16 cellular contexts compared by ENCODE assay signal in the genomic region with DNA sequence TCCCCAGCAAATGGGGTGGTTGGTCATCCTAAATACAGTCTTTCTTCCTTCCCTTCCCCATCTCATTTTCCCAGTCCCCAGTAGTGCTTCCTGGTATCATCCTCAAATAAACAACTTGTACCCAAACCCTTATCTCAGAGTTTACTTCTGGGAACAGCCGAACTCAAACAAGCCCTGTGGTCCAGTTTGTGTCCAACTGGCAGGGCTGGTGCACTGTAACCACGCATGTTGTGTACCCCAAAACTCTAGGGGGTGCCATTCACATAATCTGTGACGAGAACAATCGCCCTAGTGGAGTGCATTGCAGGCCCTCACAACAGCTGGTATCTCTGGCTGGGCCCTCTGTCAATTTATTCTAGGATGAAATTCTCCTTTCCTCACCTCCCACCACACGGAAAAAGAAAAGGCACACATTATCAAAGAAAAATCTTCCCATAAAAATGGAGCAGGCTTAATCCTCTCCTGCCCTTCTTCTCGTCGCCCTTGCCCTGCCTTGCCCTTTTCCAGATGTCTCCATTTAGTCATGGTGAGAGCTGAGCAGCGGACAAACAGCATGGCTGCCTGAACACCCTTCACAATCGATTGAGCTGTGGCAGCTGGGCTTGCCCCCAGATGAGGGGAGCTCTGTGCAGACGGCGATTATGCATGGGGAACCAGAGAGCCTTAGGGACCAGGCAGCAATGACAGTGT.
A peak's percentile ranks its signal among the peaks of the same experiment; 100 is the strongest.
DNase-seq lines count a peak whose midpoint lies in the region; ATAC-seq and TF ChIP-seq lines count a peak whose summit lies in the region.
"Had no signal": no experiment of that assay in that cellular context is flagged by ENCODE, and none has a peak within 500 bp of the region (broad histone marks: within the 10 kb centered on the region; RNA-seq: fewer than 3 reads in every experiment).

No MANE protein-coding gene starts in this region.

- H3K9me3 Mint-ChIP-seq in CD4-positive, alpha-beta memory T cell = no peaks in the 10 kb centered on the region
- H3K9me3 Mint-ChIP-seq in stimulated activated memory B cell treated with anti-CD40 and anti-IgM and Interleukin-4, amounts not matched to agents 10 μg/mL and 1 μg/mL and 100 μg/mL, for 72 hours = no peaks in the 10 kb centered on the region
- H3K9me3 Mint-ChIP-seq: CD8-positive, alpha-beta memory T cell had no signal

- no peak overlapping the region for H3K4me3 ChIP-seq in BE2C (ENCODE audit: low read depth, low read length)
- no peak overlapping the region for H3K4me3 ChIP-seq in foreskin fibroblast (ENCODE audit: low read depth in 1 of 2, low read length in 2 of 2)
- no peak overlapping the region for H3K4me3 ChIP-seq in neuron (ENCODE audit: low read length)
- H3K4me3 ChIP-seq in CD4-positive, alpha-beta memory T cell (ENCODE audit: low read length in 2 of 2) = no peak overlapping the region
- H3K4me3 ChIP-seq: Peyer's patch had no signal

- TF ChIP-seq CTCF in BE2C (IDR thresholded peaks at IDR 0.05; ENCODE audit: low read depth, low read length) = no peak
- TF ChIP-seq CTCF in foreskin fibroblast (IDR thresholded peaks at IDR 0.05; ENCODE audit: low read depth, low read length) = no peak

- H3K36me3 ChIP-seq in BE2C (no peaks in the 10 kb centered on the region), neuron (ENCODE audit: insufficient read depth, low read length) (no peaks in the 10 kb centered on the region)
- no peaks in the 10 kb centered on the region for H3K36me3 ChIP-seq in CD4-positive, alpha-beta memory T cell (ENCODE audit: insufficient read depth, low read length)
- H3K36me3 ChIP-seq: Peyer's patch had no signal

- H3K27me3 ChIP-seq in BE2C (no peaks in the 10 kb centered on the region), neuron (ENCODE audit: insufficient read depth, low read length) (peaks cover 2% of the 10 kb centered on the region)
- no peaks in the 10 kb centered on the region for H3K27me3 ChIP-seq in CD4-positive, alpha-beta memory T cell (ENCODE audit: insufficient read depth, low read length)
- H3K27me3 ChIP-seq: Peyer's patch had no signal

- H3K4me3 Mint-ChIP-seq in CD4-positive, alpha-beta memory T cell = no peak overlapping the region
- no peak overlapping the region for H3K4me3 Mint-ChIP-seq in stimulated activated memory B cell treated with anti-CD40 and anti-IgM and Interleukin-4, amounts not matched to agents 10 μg/mL and 1 μg/mL and 100 μg/mL, for 72 hours
- H3K4me3 Mint-ChIP-seq: CD8-positive, alpha-beta memory T cell had no signal

- POLR2A ChIA-PET in CD4-positive, alpha-beta memory T cell (lab: Charles Lee; ENCODE audit: partially characterized antibody) = no interaction called here

- no peak for ATAC-seq in stimulated activated memory B cell treated with anti-CD40 and anti-IgM and Interleukin-4, amounts not matched to agents 10 μg/mL and 1 μg/mL and 100 μg/mL, for 72 hours

- H3K36me3 Mint-ChIP-seq in CD4-positive, alpha-beta memory T cell = no peaks in the 10 kb centered on the region
- no peaks in the 10 kb centered on the region for H3K36me3 Mint-ChIP-seq in stimulated activated memory B cell treated with anti-CD40 and anti-IgM and Interleukin-4, amounts not matched to agents 10 μg/mL and 1 μg/mL and 100 μg/mL, for 72 hours
- H3K36me3 Mint-ChIP-seq: CD8-positive, alpha-beta memory T cell had no signal

- DNase-seq in BE2C = peak; percentile 15
- peak; percentile 90 for DNase-seq in NCI-H82 (lab: John Stamatoyannopoulos, UW)
- peak; percentile 11 to 61 for DNase-seq in foreskin fibroblast
- DNase-seq in CD4-positive, alpha-beta memory T cell = no peak
- no peak for DNase-seq in NOMO-1 (lab: John Stamatoyannopoulos, UW; ENCODE audit: unreplicated experiment in 2 of 2)
- DNase-seq in NCI-H510A (lab: John Stamatoyannopoulos, UW) = no peak
- DNase-seq: ACHN; CD8-positive, alpha-beta memory T cell; KG1; NCI-H1092; NCI-H1694 treated with DMSO at 0.1 percent for 48 hours; NCI-H69; Peyer's patch; SIG-M5 had no signal

- intact Hi-C loops in CD4-positive, alpha-beta memory T cell (cut with micrococcal nuclease) = no loop called here

- no peak overlapping the region for H3K27ac Mint-ChIP-seq in CD4-positive, alpha-beta memory T cell
- no peak overlapping the region for H3K27ac Mint-ChIP-seq in stimulated activated memory B cell treated with anti-CD40 and anti-IgM and Interleukin-4, amounts not matched to agents 10 μg/mL and 1 μg/mL and 100 μg/mL, for 72 hours
- H3K27ac Mint-ChIP-seq: CD8-positive, alpha-beta memory T cell had no signal

- CTCF ChIA-PET in CD4-positive, alpha-beta memory T cell (lab: Charles Lee; ENCODE audit: partially characterized antibody) = interaction anchor here (2.1 kb wide), 1 partner anchor 13 kb away, joined by 5 read pairs; no protein-coding TSS in a partner anchor

- H3K27ac ChIP-seq in CD4-positive, alpha-beta memory T cell (ENCODE audit: low read depth, low read length) = no peak overlapping the region
- H3K27ac ChIP-seq: Peyer's patch had no signal

- H3K9me3 ChIP-seq in BE2C = no peaks in the 10 kb centered on the region
- no peaks in the 10 kb centered on the region for H3K9me3 ChIP-seq in neuron (ENCODE audit: low read length)
- H3K9me3 ChIP-seq in CD4-positive, alpha-beta memory T cell (ENCODE audit: control insufficient read depth in 1 of 2, low read length in 2 of 2) = no peaks in the 10 kb centered on the region
- H3K9me3 ChIP-seq: Peyer's patch had no signal

- peaks cover 0 to 2% of the 10 kb centered on the region in 2 donors for H3K27me3 Mint-ChIP-seq in CD4-positive, alpha-beta memory T cell
- peaks cover 9% of the 10 kb centered on the region for H3K27me3 Mint-ChIP-seq in stimulated activated memory B cell treated with anti-CD40 and anti-IgM and Interleukin-4, amounts not matched to agents 10 μg/mL and 1 μg/mL and 100 μg/mL, for 72 hours

- H3K4me1 ChIP-seq in BE2C = peaks cover 8% of the 10 kb centered on the region
- peaks cover 3% of the 10 kb centered on the region for H3K4me1 ChIP-seq in neuron (ENCODE audit: insufficient read depth, low read length)
- H3K4me1 ChIP-seq in CD4-positive, alpha-beta memory T cell (ENCODE audit: insufficient read depth, low read length) = no peaks in the 10 kb centered on the region
- H3K4me1 ChIP-seq: Peyer's patch had no signal

- peak overlapping the region; percentile 69 for H2AFZ ChIP-seq in neuron (ENCODE audit: low read depth, low read length)

- H3K4me1 Mint-ChIP-seq in CD4-positive, alpha-beta memory T cell = peaks cover 0 to 3% (median 0%) of the 10 kb centered on the region in 4 donors
- H3K4me1 Mint-ChIP-seq in stimulated activated memory B cell treated with anti-CD40 and anti-IgM and Interleukin-4, amounts not matched to agents 10 μg/mL and 1 μg/mL and 100 μg/mL, for 72 hours = no peaks in the 10 kb centered on the region
- H3K4me1 Mint-ChIP-seq: CD8-positive, alpha-beta memory T cell had no signal

Comparison
In these comparisons a context has a peak if more than half of its experiments do, and no peak if none do; other contexts are left out.
1. DNase-seq: peak in BE2C (single experiment), NCI-H82 (single experiment) and foreskin fibroblast (2 of 2); none in CD4-positive, alpha-beta memory T cell (0 of 5), NOMO-1 (0 of 2) and NCI-H510A (single experiment).